Comparison of ENCODE assay signal across 1 cellular context in the genomic region with DNA sequence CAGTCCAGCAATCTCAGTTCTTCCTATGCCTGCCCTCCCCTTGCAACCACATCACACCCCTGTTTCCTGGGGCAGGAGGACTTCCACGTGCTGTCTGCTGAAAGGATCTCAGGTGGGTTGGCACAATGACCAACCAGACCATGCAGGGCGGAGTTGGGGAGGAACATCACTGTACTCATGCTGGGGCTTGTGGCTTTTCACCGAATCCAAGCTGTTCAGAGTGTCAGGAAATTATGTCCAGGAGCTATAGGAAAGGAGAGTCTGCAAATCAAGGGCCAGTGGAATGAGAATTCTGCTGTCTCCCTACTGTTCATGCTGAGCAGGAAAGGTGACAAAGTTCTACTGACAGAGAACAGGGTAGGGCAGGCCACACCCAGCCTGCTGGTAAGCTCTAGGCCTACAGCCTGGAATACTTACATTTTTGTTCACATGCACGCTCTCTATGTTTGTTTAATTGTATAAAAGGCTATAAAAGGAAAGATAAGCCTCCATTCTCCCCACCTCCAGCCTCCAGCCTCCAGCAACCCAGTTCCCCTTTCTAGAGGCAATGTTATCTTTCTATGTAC.
TF ChIP-seq lines count a peak whose summit lies in the region.

No MANE protein-coding gene starts in this region.

TF ChIP-seq in K562, 482 proteins besides CTCF, POLR2A, EP300 and RAD21:
- TF ChIP-seq SPI1 (IDR thresholded peaks at IDR 0.05; ENCODE audit: borderline replicate concordance, low read depth, low read length) (peak; percentile 93), ZBTB12 (CRISPR knock-in tag; IDR thresholded peaks at IDR 0.05) (no peak), ZNF436 (CRISPR knock-in tag; IDR thresholded peaks at IDR 0.05) (no peak), PHF20 (IDR thresholded peaks at IDR 0.05; ENCODE audit: partially characterized antibody) (no peak), FOXK1 (CRISPR knock-in tag; IDR thresholded peaks at IDR 0.05; ENCODE audit: borderline replicate concordance) (peak; percentile 47; the same call in 1 of the 2 replicates), PYGO2 (tag; IDR thresholded peaks at IDR 0.05) (no peak)
